8 cellular contexts compared by ENCODE assay signal in genomic region chr3:157174265-157174615, GRCh38. TPM values are rescaled to one million over a fixed set of nuclear protein-coding genes. Genes with fewer than 3 reads are reported as not detected.
DNase-seq lines count a peak whose midpoint lies in the region; ATAC-seq and TF ChIP-seq lines count a peak whose summit lies in the region.

No MANE protein-coding gene starts in this region.

- H3K79me2 ChIP-seq in OCI-LY3 (ENCODE audit: low read length) (peaks cover 25% of the 10 kb centered on the region), mammary epithelial cell (ENCODE audit: insufficient read depth, low read length) (peaks cover 20% of the 10 kb centered on the region)

- H3K27ac ChIP-seq in BLaER1 treated with 17β-estradiol and CSF1 and Interleukin-3, amounts not matched to agents 10 nM and 100 nM, result peak overlapping the region; percentile 94 to 99 (median 98)
- peak overlapping the region; percentile 83 for H3K27ac ChIP-seq in OCI-LY3 (ENCODE audit: low read length)
- peak overlapping the region; percentile 80 for H3K27ac ChIP-seq in mammary epithelial cell (ENCODE audit: insufficient read depth, low read depth, low read length)
- H3K27ac ChIP-seq in liver (ENCODE audit: low read depth in 1 of 2, low read length in 2 of 2), result peak overlapping the region; percentile 93 to 99
- H3K27ac ChIP-seq in testis, result peak overlapping the region; percentile 93 to 98

- intact Hi-C loops in mammary epithelial cell (cut with micrococcal nuclease) (loop anchor here (10.0 kb wide), 1 partner anchor 181 kb away; no protein-coding TSS in a partner anchor), testis (cut with DNase I; ENCODE audit: low total_unique reads) (loop anchor here (2.0 kb wide), 1 partner anchor 15 kb away; no protein-coding TSS in a partner anchor)

- H3K9me3 ChIP-seq in BLaER1 treated with 17β-estradiol and CSF1 and Interleukin-3, amounts not matched to agents 10 nM and 100 nM (replicated peaks in 1 of 11), result peaks cover 12 to 24% (median 23%) of the 10 kb centered on the region in 11 experiments
- H3K9me3 ChIP-seq in OCI-LY3 (ENCODE audit: insufficient read depth, low read length) (0 out of 2 replicates have a peak, but pooled peaks cover 5% of the 10 kb centered on the region), mammary epithelial cell (replicated peaks; ENCODE audit: insufficient read depth, low read length) (no peaks in the 10 kb centered on the region), liver (ENCODE audit: control insufficient read depth in 4 of 4, low read length in 3 of 4) (no peaks in the 10 kb centered on the region), testis (no peaks in the 10 kb centered on the region)

- TF ChIP-seq RAD21 in liver (IDR thresholded peaks at IDR 0.05), result no peak

- H3K4me2 ChIP-seq in BLaER1 treated with 17β-estradiol and CSF1 and Interleukin-3, amounts not matched to agents 10 nM and 100 nM, result peak overlapping the region; percentile 74 to 94 (median 87)
- peak overlapping the region; percentile 65 for H3K4me2 ChIP-seq in OCI-LY3 (ENCODE audit: low read length)
- H3K4me2 ChIP-seq in mammary epithelial cell (ENCODE audit: insufficient read depth, low read depth, low read length), result peak overlapping the region; percentile 91

- BruUV-seq in mammary epithelial cell (replicated peaks; lab: Mats Ljungman, UMichigan), result TSS peak; percentile 95

- H4K20me1 ChIP-seq in BLaER1 treated with 17β-estradiol and CSF1 and Interleukin-3, amounts not matched to agents 10 nM and 100 nM, result no peaks in the 10 kb centered on the region
- H4K20me1 ChIP-seq in OCI-LY3 (ENCODE audit: insufficient read depth, low read length), result no peaks in the 10 kb centered on the region
- no peaks in the 10 kb centered on the region for H4K20me1 ChIP-seq in mammary epithelial cell (ENCODE audit: insufficient read depth, low read length)

- CTCF ChIA-PET in mammary epithelial cell (lab: Charles Lee; ENCODE audit: low non-redundant PET), result no interaction called here

- in situ Hi-C loops in mammary epithelial cell (cut with MboI; ENCODE audit: low sequenced_read_pairs in 2 of 2), result no loop called here

- no peak for TF ChIP-seq POLR2A in testis (IDR thresholded peaks at IDR 0.05)

- DNase-seq in mammary epithelial cell, result no peak
- peak; percentile 61 for DNase-seq in testis
- DNase-seq in stimulated activated CD8-positive, alpha-beta memory T cell treated with anti-CD3 and anti-CD28 coated beads, Interleukin-4, amount 100 ng/mL, for 48 hours, result no peak

- ATAC-seq in GM21515 (IDR thresholded peaks at IDR 0.05; ENCODE audit: unreplicated experiment), result peak; percentile 1
- no peak for ATAC-seq in GM21367 (IDR thresholded peaks at IDR 0.05; ENCODE audit: unreplicated experiment)

- H2AFZ ChIP-seq in OCI-LY3 (ENCODE audit: low read depth, low read length) (peak overlapping the region; percentile 11; the same call in 1 of the 2 replicates), mammary epithelial cell (ENCODE audit: low read depth, low read length) (peak overlapping the region; percentile 90)

- TF ChIP-seq CTCF in OCI-LY3 (IDR thresholded peaks at IDR 0.05; ENCODE audit: low read depth, low read length) (no peak), mammary epithelial cell (conservative IDR thresholded peaks at IDR 0.05 in 1 of 2, IDR thresholded peaks at IDR 0.05 in 1 of 2; ENCODE audit: extremely low read depth in 1 of 2, insufficient read depth in 1 of 2, low read depth in 1 of 2, low read length in 2 of 2) (no peak), liver (IDR thresholded peaks at IDR 0.05; ENCODE audit: low read depth, low read length, missing input control) (no peak), testis (IDR thresholded peaks at IDR 0.05) (no peak)

- peaks cover 12 to 26% (median 22%) of the 10 kb centered on the region in 11 experiments; a peak in 19 of 22 replicates for H3K36me3 ChIP-seq in BLaER1 treated with 17β-estradiol and CSF1 and Interleukin-3, amounts not matched to agents 10 nM and 100 nM
- H3K36me3 ChIP-seq in OCI-LY3 (replicated peaks; ENCODE audit: low read depth, low read length) (peaks cover 10% of the 10 kb centered on the region), mammary epithelial cell (ENCODE audit: insufficient read depth, low read length) (no peaks in the 10 kb centered on the region), liver (ENCODE audit: control insufficient read depth in 4 of 4, insufficient read depth in 3 of 4, low read depth in 1 of 4, low read length in 3 of 4) (no peaks in the 10 kb centered on the region), testis (ENCODE audit: low read depth, missing control alignments) (no peaks in the 10 kb centered on the region)

- H3K9ac ChIP-seq in BLaER1 treated with 17β-estradiol and CSF1 and Interleukin-3, amounts not matched to agents 10 nM and 100 nM, result peak overlapping the region; percentile 88 to 97 (median 93)
- H3K9ac ChIP-seq in OCI-LY3 (ENCODE audit: low read length), result peak overlapping the region; percentile 76
- H3K9ac ChIP-seq in mammary epithelial cell (ENCODE audit: insufficient read depth, low read length), result peak overlapping the region; percentile 85
- peak overlapping the region; percentile 92 to 93 for H3K9ac ChIP-seq in liver (ENCODE audit: low read depth in 1 of 2, low read length in 2 of 2)

- H3K27me3 ChIP-seq in BLaER1 treated with 17β-estradiol and CSF1 and Interleukin-3, amounts not matched to agents 10 nM and 100 nM, result no peaks in the 10 kb centered on the region
- no peaks in the 10 kb centered on the region for H3K27me3 ChIP-seq in OCI-LY3 (ENCODE audit: low read depth, low read length)
- H3K27me3 ChIP-seq in mammary epithelial cell (ENCODE audit: insufficient read depth, low read length), result peaks cover 1% of the 10 kb centered on the region
- no peaks in the 10 kb centered on the region for H3K27me3 ChIP-seq in liver (ENCODE audit: control insufficient read depth in 4 of 4, insufficient read depth in 4 of 4, low read length in 3 of 4)
- H3K27me3 ChIP-seq in testis, result no peaks in the 10 kb centered on the region

- WGBS in mammary epithelial cell (ENCODE audit: low coverage, missing lambda C conversion rate), result 11% methylated on average over 13 of the region's 13 CpGs
- 2% methylated on average over 13 of the region's 13 CpGs for WGBS in liver
- 3 to 4% methylated on average over 13 of the region's 13 CpGs for WGBS in testis, 2 donors

- peaks cover 59 to 68% (median 63%) of the 10 kb centered on the region in 10 experiments for H3K4me1 ChIP-seq in BLaER1 treated with 17β-estradiol and CSF1 and Interleukin-3, amounts not matched to agents 10 nM and 100 nM
- peaks cover 13% of the 10 kb centered on the region for H3K4me1 ChIP-seq in OCI-LY3 (ENCODE audit: low read length)
- H3K4me1 ChIP-seq in mammary epithelial cell (ENCODE audit: insufficient read depth, low read length), result peaks cover 13% of the 10 kb centered on the region
- peaks cover 0 to 13% (median 3%) of the 10 kb centered on the region in 4 donors for H3K4me1 ChIP-seq in liver (ENCODE audit: control insufficient read depth in 4 of 4, insufficient read depth in 4 of 4, low read length in 3 of 4)
- H3K4me1 ChIP-seq in testis, result peaks cover 21% of the 10 kb centered on the region

- H3K4me3 ChIP-seq in BLaER1 treated with 17β-estradiol and CSF1 and Interleukin-3, amounts not matched to agents 10 nM and 100 nM, result peak overlapping the region; percentile 49 to 79 (median 56)
- peak overlapping the region; percentile 85 for H3K4me3 ChIP-seq in OCI-LY3 (ENCODE audit: low read length)
- peak overlapping the region; percentile 50 to 64 (median 57) for H3K4me3 ChIP-seq in mammary epithelial cell (replicated peaks in 1 of 3; ENCODE audit: insufficient read depth in 1 of 3, low read depth in 2 of 3, low read length in 3 of 3)
- peak overlapping the region; percentile 31 to 67 (median 42) for H3K4me3 ChIP-seq in liver (ENCODE audit: low read depth in 1 of 3, low read length in 3 of 3)
- H3K4me3 ChIP-seq in testis, result peak overlapping the region; percentile 57 to 67

- dilution Hi-C loops in mammary epithelial cell (cut with HindIII; ENCODE audit: low sequenced_read_pairs), result no loop called here

TF ChIP-seq in liver, 16 proteins besides CTCF, POLR2A, EP300 and RAD21 (continues in another document):
- TF ChIP-seq SP1 (IDR thresholded peaks at IDR 0.05) (no peak), ZBTB33 (IDR thresholded peaks at IDR 0.05) (no peak), EGR1 (IDR thresholded peaks at IDR 0.05; ENCODE audit: low read depth in 2 of 2) (no peak), NR2F2 (IDR thresholded peaks at IDR 0.05) (no peak), ATF3 (IDR thresholded peaks at IDR 0.05) (no peak), FOXA1 (IDR thresholded peaks at IDR 0.05) (no peak), FOXA2 (IDR thresholded peaks at IDR 0.05) (no peak), YY1 (IDR thresholded peaks at IDR 0.05) (no peak)

RNA-seq across cellular contexts. Expression of gene CCNL1, which starts 14.3 kb away (rescaled TPM):
- total RNA-seq in mammary epithelial cell (100 to 1,000 TPM; 127 to 130 TPM), liver (100 to 1,000 TPM in 1 of 2 donors, 10 to 100 TPM in 1; 83.7 to 163 TPM), testis (100 to 1,000 TPM; 168 to 200 TPM)
- polyA plus RNA-seq in mammary epithelial cell (42.7 TPM), liver (100 to 1,000 TPM in 1 of 2 donors, 10 to 100 TPM in 1; 22.7 to 106 TPM), testis (ENCODE audit: insufficient read depth, low read depth, low replicate concordance) (46.1 TPM)
- 37.7 TPM for polyA minus RNA-seq in mammary epithelial cell
